In genomic region chr12:99810718-99811593, GRCh38 we compare ENCODE assay signal across 8 cellular contexts.
DNase-seq lines count a peak whose midpoint lies in the region; ATAC-seq and TF ChIP-seq lines count a peak whose summit lies in the region.

No MANE protein-coding gene starts in this region.

- H3K27me3 ChIP-seq in fibroblast of lung (ENCODE audit: control insufficient read depth, insufficient read depth, low read length), result no peaks in the 10 kb centered on the region

- no peak overlapping the region for H2AFZ ChIP-seq in fibroblast of lung (ENCODE audit: low read length)

- H3K9ac ChIP-seq in fibroblast of lung (ENCODE audit: insufficient read depth, low read length), result no peak overlapping the region

- no peak for ATAC-seq in HG03571 (IDR thresholded peaks at IDR 0.05; ENCODE audit: unreplicated experiment)

- H3K4me1 ChIP-seq in fibroblast of lung (ENCODE audit: control insufficient read depth, extremely low read depth, insufficient read depth, low read length), result no peaks in the 10 kb centered on the region

- peak in 1 of 2 donors; percentile 43 for TF ChIP-seq CTCF in fibroblast of lung (conservative IDR thresholded peaks at IDR 0.05 in 1 of 2, IDR thresholded peaks at IDR 0.05 in 1 of 2; ENCODE audit: low read depth in 1 of 2, low read length in 2 of 2)

- H4K20me1 ChIP-seq in fibroblast of lung (ENCODE audit: control insufficient read depth, extremely low read depth, insufficient read depth, low read length), result no peaks in the 10 kb centered on the region

- no peak overlapping the region for H3K4me2 ChIP-seq in fibroblast of lung (ENCODE audit: extremely low read depth, insufficient read depth, low read length)

- no peak overlapping the region for H3K4me3 ChIP-seq in fibroblast of lung (replicated peaks in 1 of 4; ENCODE audit: control extremely low read depth in 1 of 4, insufficient read depth in 1 of 4, low read depth in 3 of 4, low read length in 4 of 4)

- in situ Hi-C loops in KBM-7 (cut with MboI; ENCODE audit: low pct_unique_long_range_greater_than_20kb, low sequenced_read_pairs), result no loop called here

- no peak overlapping the region for H3K27ac ChIP-seq in fibroblast of lung (ENCODE audit: insufficient read depth, low read length)

- no peaks in the 10 kb centered on the region for H3K9me3 ChIP-seq in fibroblast of lung (ENCODE audit: control insufficient read depth, insufficient read depth, low read depth, low read length)

- no peaks in the 10 kb centered on the region for H3K36me3 ChIP-seq in fibroblast of lung (ENCODE audit: control insufficient read depth, insufficient read depth, low read length)

- H3K79me2 ChIP-seq in fibroblast of lung (ENCODE audit: control insufficient read depth, insufficient read depth, low read length), result no peaks in the 10 kb centered on the region

- peak; percentile 24 for DNase-seq in AG20443 (ENCODE audit: low spot score)
- peak; percentile 26 for DNase-seq in KBM-7
- peak; percentile 52 for DNase-seq in OCI-M1 (lab: John Stamatoyannopoulos, UW)
- peak; percentile 29 to 41 for DNase-seq in fibroblast of lung (ENCODE audit: low read depth in 2 of 2)
- DNase-seq in superior temporal gyrus (ENCODE audit: extremely low spot score), result peak; percentile 78
- DNase-seq in stimulated activated naive CD4-positive, alpha-beta T cell treated with Interleukin-2 at 50 U/mL for 16 hours (lab: John Stamatoyannopoulos, UW), result no peak
- DNase-seq in stimulated activated CD4-positive, alpha-beta T cell treated with anti-CD3 and anti-CD28 coated beads, Interleukin-4, amount 100 ng/mL, for 4 hours, result no peak

Comparison
In these comparisons a context has a peak if more than half of its experiments do, and no peak if none do; other contexts are left out.
1. DNase-seq: peak in AG20443 (single experiment), KBM-7 (single experiment), OCI-M1 (single experiment), fibroblast of lung (2 of 2) and superior temporal gyrus (single experiment); none in stimulated activated naive CD4-positive, alpha-beta T cell treated with Interleukin-2 at 50 U/mL for 16 hours (single experiment) and stimulated activated CD4-positive, alpha-beta T cell treated with anti-CD3 and anti-CD28 coated beads, Interleukin-4, amount 100 ng/mL, for 4 hours (0 of 2).